Comparison of ENCODE assay signal across 1 cellular context in genomic region chr10:97047788-97048187, GRCh38.
TF ChIP-seq lines count a peak whose summit lies in the region.

No MANE protein-coding gene starts in this region.

TF ChIP-seq in H1, 55 proteins besides CTCF, POLR2A, EP300 and RAD21:
- no peak for TF ChIP-seq SP1 (IDR thresholded peaks at IDR 0.05; ENCODE audit: low read depth, low read length)
- TF ChIP-seq SIRT6 (IDR thresholded peaks at IDR 0.05; ENCODE audit: low read length) = no peak
